Comparison of ENCODE assay signal across 31 cellular contexts in genomic region chr10:101336382-101336781, GRCh38. TPM values are rescaled to one million over a fixed set of nuclear protein-coding genes. Genes with fewer than 3 reads are reported as not detected.
DNase-seq lines count a peak whose midpoint lies in the region; ATAC-seq and TF ChIP-seq lines count a peak whose summit lies in the region.
"Had no signal": no experiment of that assay in that cellular context is flagged by ENCODE, and none has a peak within 500 bp of the region (broad histone marks: within the 10 kb centered on the region; RNA-seq: fewer than 3 reads in every experiment).

No MANE protein-coding gene starts in this region.

- CTCF ChIA-PET in HEK293 (lab: Yijun Ruan, JAX): interaction anchor here (1.0 kb wide), 1 partner anchor 9 kb away, joined by 4 read pairs; no protein-coding TSS in a partner anchor

- DNase-seq in dedifferentiated amniotic fluid mesenchymal stem cell (ENCODE audit: extremely low spot score) (peak; percentile 12), mesenteric fat pad (ENCODE audit: low spot score) (peak; percentile 2), hepatocyte (ENCODE audit: low spot score) (no peak), NOMO-1 (lab: John Stamatoyannopoulos, UW; ENCODE audit: unreplicated experiment in 2 of 2) (no peak)
- DNase-seq: 8988T; ACHN; AML-193; BE2C; C1 segment of cervical spinal cord; Caco-2; Calu3; CD4-positive, alpha-beta memory T cell; CD4-positive, alpha-beta T cell; CD4-positive, CD25-positive, alpha-beta regulatory T cell; CD8-positive, alpha-beta memory T cell; CD8-positive, alpha-beta T cell; COR-L47; DMS 273 treated with DMSO at 0.1 percent for 48 hours; DMS153; DMS53; DMS79; DMS79 treated with DMSO at 0.1 percent for 48 hours; DND-41; EL had no signal

- H3K79me2 ChIP-seq in hepatocyte: no peaks in the 10 kb centered on the region

- H3K9me3 ChIP-seq in HEK293 (ENCODE audit: control insufficient read depth, insufficient read depth, low read depth, low read length): no peaks in the 10 kb centered on the region
- H3K9me3 ChIP-seq in hepatocyte (ENCODE audit: low read depth): no peaks in the 10 kb centered on the region
- H3K9me3 ChIP-seq: A549; BE2C; BLaER1; BLaER1 treated with 17β-estradiol and CSF1 and Interleukin-3, amounts not matched to agents 10 nM and 100 nM; Caco-2 had no signal

- no peak for TF ChIP-seq CTCF in HEK293 (tag by site-specific recombination; IDR thresholded peaks at IDR 0.05)
- TF ChIP-seq CTCF in hepatocyte (IDR thresholded peaks at IDR 0.05; ENCODE audit: poor library complexity): no peak

- H3K9me2 ChIP-seq in hepatocyte (replicated peaks; ENCODE audit: insufficient read depth): no peaks in the 10 kb centered on the region

- H4K20me1 ChIP-seq in hepatocyte (ENCODE audit: insufficient read depth, poor library complexity, severe bottlenecking): no peaks in the 10 kb centered on the region
- H4K20me1 ChIP-seq: BLaER1; BLaER1 treated with 17β-estradiol and CSF1 and Interleukin-3, amounts not matched to agents 10 nM and 100 nM had no signal

- H3K36me3 ChIP-seq in HEK293 (ENCODE audit: control insufficient read depth in 2 of 2, insufficient read depth in 1 of 2, low read length in 2 of 2) (no peaks in the 10 kb centered on the region), hepatocyte (replicated peaks; ENCODE audit: insufficient read depth, low read depth) (no peaks in the 10 kb centered on the region)
- H3K36me3 ChIP-seq: BE2C; BLaER1; BLaER1 treated with 17β-estradiol and CSF1 and Interleukin-3, amounts not matched to agents 10 nM and 100 nM had no signal

- ATAC-seq in HG03520 (IDR thresholded peaks at IDR 0.05; ENCODE audit: unreplicated experiment): no peak
- ATAC-seq: A549; CD8-positive, alpha-beta T cell had no signal

- no peak overlapping the region for H3K4me2 ChIP-seq in hepatocyte
- H3K4me2 ChIP-seq: A549; BLaER1; BLaER1 treated with 17β-estradiol and CSF1 and Interleukin-3, amounts not matched to agents 10 nM and 100 nM had no signal

- H3K4me3 ChIP-seq in HEK293 (ENCODE audit: low read depth, low read length): no peak overlapping the region
- no peak overlapping the region for H3K4me3 ChIP-seq in hepatocyte
- H3K4me3 ChIP-seq: A549; BLaER1; BLaER1 treated with 17β-estradiol and CSF1 and Interleukin-3, amounts not matched to agents 10 nM and 100 nM had no signal

- no peaks in the 10 kb centered on the region for H3K4me1 ChIP-seq in HEK293 (ENCODE audit: control insufficient read depth, insufficient read depth, low read length)
- no peaks in the 10 kb centered on the region for H3K4me1 ChIP-seq in hepatocyte (ENCODE audit: insufficient read depth)
- H3K4me1 ChIP-seq: A549; BE2C; BLaER1; BLaER1 treated with 17β-estradiol and CSF1 and Interleukin-3, amounts not matched to agents 10 nM and 100 nM; Caco-2 had no signal

- H3K27ac ChIP-seq in HEK293 (ENCODE audit: extremely low read depth, low read depth, low read length): no peak overlapping the region
- no peak overlapping the region for H3K27ac ChIP-seq in hepatocyte
- H3K27ac ChIP-seq: 22Rv1; A549; BLaER1; BLaER1 treated with 17β-estradiol and CSF1 and Interleukin-3, amounts not matched to agents 10 nM and 100 nM; C4-2B had no signal

- POLR2A ChIA-PET in HEK293 (lab: Yijun Ruan, JAX): no interaction called here

- no peak overlapping the region for H2AFZ ChIP-seq in hepatocyte

- peaks cover 3% of the 10 kb centered on the region for H3K27me3 ChIP-seq in hepatocyte
- H3K27me3 ChIP-seq: BE2C; BLaER1; BLaER1 treated with 17β-estradiol and CSF1 and Interleukin-3, amounts not matched to agents 10 nM and 100 nM had no signal

TF ChIP-seq in HEK293, 187 proteins besides CTCF, POLR2A, EP300 and RAD21:
- TF ChIP-seq ZNF623 (tag by site-specific recombination; IDR thresholded peaks at IDR 0.05): no peak
- peak; percentile 93 for TF ChIP-seq ZNF184 (tag by site-specific recombination; IDR thresholded peaks at IDR 0.05)
TF ChIP-seq in HEK293: peak in this region for 1.

RNA-seq across cellular contexts. Expression of gene BTRC, which starts 17.6 kb away (rescaled TPM):
- total RNA-seq in mesenteric fat pad: 18.3 TPM
- 24.3 and 25.9 TPM in 2 replicates for total RNA-seq in hepatocyte
- polyA plus RNA-seq in hepatocyte: 14.5 and 15.9 TPM in 2 replicates

Comparison
In these comparisons a context has a peak if more than half of its experiments do, and no peak if none do; other contexts are left out.
1. DNase-seq: peak in dedifferentiated amniotic fluid mesenchymal stem cell (single experiment) and mesenteric fat pad (single experiment); none in hepatocyte (single experiment) and NOMO-1 (0 of 2).